Comparison of ENCODE assay signal across 18 cellular contexts in genomic region chr7:149500201-149500600, GRCh38.
"Had no signal": no experiment of that assay in that cellular context is flagged by ENCODE, and none has a peak within 500 bp of the region (broad histone marks: within the 10 kb centered on the region; RNA-seq: fewer than 3 reads in every experiment).

No MANE protein-coding gene starts in this region.

- H3K27ac Mint-ChIP-seq: progenitor cell of endocrine pancreas had no signal

- H3K4me3 ChIP-seq: esophagus squamous epithelium, left lung, mucosa of descending colon, right atrium auricular region, skin epidermis, transverse colon had no signal

- H3K27ac ChIP-seq: esophagus squamous epithelium, left lung, right atrium auricular region, skin epidermis, transverse colon had no signal

- H3K27me3 ChIP-seq: left lung, right atrium auricular region, transverse colon had no signal

- DNase-seq: activated T-cell treated with anti-CD3 and anti-CD28 coated beads, Interleukin-2, amount 50 U/mL, for 48 hours; amniotic stem cell; cortex of kidney; effector CD4-positive, alpha-beta T cell; esophagus squamous epithelium; hippocampal formation; kidney; left lung; mucosa of descending colon; naive thymus-derived CD8-positive, alpha-beta T cell; occipital lobe; stimulated activated CD4-positive, alpha-beta T cell treated with anti-CD3 and anti-CD28 coated beads, Interleukin-4, amount 100 ng/mL, for 24 hours; stimulated activated naive CD4-positive, alpha-beta T cell treated with Interleukin-2 at 50 U/mL for 16 hours; transverse colon had no signal

- H3K9me3 ChIP-seq: esophagus squamous epithelium, mucosa of descending colon, right atrium auricular region, transverse colon had no signal

- ATAC-seq: activated CD4-positive, CD25-positive, alpha-beta regulatory T cell treated with anti-CD3 and anti-CD28 coated beads, Interleukin-2, amount 50 U/mL, for 24 hours; left lung; mucosa of descending colon; naive thymus-derived CD8-positive, alpha-beta T cell had no signal

- H3K36me3 ChIP-seq: esophagus squamous epithelium, left lung, right atrium auricular region, transverse colon had no signal
